In the genomic region with DNA sequence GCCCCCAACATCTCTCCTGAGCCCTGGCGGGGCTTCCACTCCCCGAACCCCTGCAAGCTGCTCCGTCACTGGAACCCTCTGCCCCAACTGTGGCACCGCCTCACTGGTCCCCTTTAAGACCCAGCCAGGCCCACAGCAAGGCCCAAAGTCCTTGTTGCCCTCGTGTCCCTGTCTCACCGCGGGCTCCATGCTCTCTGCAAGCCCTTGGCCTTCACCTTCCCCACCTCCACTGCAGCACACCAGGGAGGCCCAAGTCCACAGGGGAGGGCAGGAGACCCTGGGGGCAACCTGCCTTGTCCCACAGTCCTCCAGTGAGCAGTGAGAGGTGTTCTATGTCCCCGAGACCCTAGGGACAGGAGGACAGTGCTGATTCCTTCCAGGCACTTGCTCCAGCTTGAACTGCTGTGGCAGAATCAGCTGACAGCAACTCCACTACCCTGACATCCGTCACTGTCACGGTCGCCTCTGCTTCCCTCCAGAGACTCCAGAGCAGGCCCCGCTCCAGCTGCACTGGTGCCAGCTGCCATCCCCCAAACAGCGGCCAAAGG, we compare ENCODE assay signal across 17 cellular contexts.
DNase-seq lines count a peak whose midpoint lies in the region; ATAC-seq and TF ChIP-seq lines count a peak whose summit lies in the region.
"Had no signal": no experiment of that assay in that cellular context is flagged by ENCODE, and none has a peak within 500 bp of the region (broad histone marks: within the 10 kb centered on the region; RNA-seq: fewer than 3 reads in every experiment).

No MANE protein-coding gene starts in this region.

- intact Hi-C loops in Caco-2 (cut with micrococcal nuclease; ENCODE audit: unreplicated experiment) = no loop called here

- H3K9me3 ChIP-seq in Caco-2 = no peaks in the 10 kb centered on the region
- no peaks in the 10 kb centered on the region for H3K9me3 ChIP-seq in cardiac muscle cell (ENCODE audit: low read depth)
- no peaks in the 10 kb centered on the region for H3K9me3 ChIP-seq in osteoblast (ENCODE audit: low read depth, low read length)
- H3K9me3 ChIP-seq: thyroid gland had no signal

- H3K79me2 ChIP-seq in osteoblast (ENCODE audit: insufficient read depth, low read length) = no peaks in the 10 kb centered on the region

- H3K4me1 ChIP-seq in Caco-2 = no peaks in the 10 kb centered on the region
- peaks cover 27% of the 10 kb centered on the region for H3K4me1 ChIP-seq in cardiac muscle cell (ENCODE audit: low read depth)
- no peaks in the 10 kb centered on the region for H3K4me1 ChIP-seq in osteoblast (ENCODE audit: insufficient read depth, low read length)

- CTCF ChIA-PET in Caco-2 (lab: Charles Lee) = no interaction called here

- ATAC-seq in HG03175 (IDR thresholded peaks at IDR 0.05; ENCODE audit: unreplicated experiment) (no peak), HG02981 (IDR thresholded peaks at IDR 0.05; ENCODE audit: unreplicated experiment) (no peak)
- ATAC-seq: esophagus mucosa had no signal

- H3K27me3 ChIP-seq in Caco-2 (replicated peaks; ENCODE audit: control insufficient read depth, insufficient read depth, low read length) (no peaks in the 10 kb centered on the region), cardiac muscle cell (no peaks in the 10 kb centered on the region), osteoblast (ENCODE audit: insufficient read depth, low read length) (no peaks in the 10 kb centered on the region)
- H3K27me3 ChIP-seq: thyroid gland had no signal

- no peak overlapping the region for H3K4me2 ChIP-seq in osteoblast (ENCODE audit: insufficient read depth, low read length)

- POLR2A ChIA-PET in Caco-2 (lab: Charles Lee) = no interaction called here

- H3K27me3 Mint-ChIP-seq in Caco-2 (ENCODE audit: insufficient read depth, unreplicated experiment) = no peaks in the 10 kb centered on the region

- no peak overlapping the region for H2AFZ ChIP-seq in osteoblast (ENCODE audit: low read length)

- H3K27ac ChIP-seq in cardiac muscle cell (peak overlapping the region; percentile 79), osteoblast (ENCODE audit: low read depth, low read length) (no peak overlapping the region)
- H3K27ac ChIP-seq: thyroid gland had no signal

- DNase-seq in Caco-2 (no peak), NCI-H2171 (lab: John Stamatoyannopoulos, UW) (peak; percentile 61), cardiac muscle cell (ENCODE audit: low read depth in 1 of 2, low spot score in 1 of 2) (peak in 1 of 2 donors; percentile 30), osteoblast (ENCODE audit: insufficient read length, low spot score, missing footprints) (peak; percentile 81), AG08395 (ENCODE audit: low spot score) (no peak)
- no peak for DNase-seq in stimulated activated CD4-positive, alpha-beta T cell treated with anti-CD3 and anti-CD28 coated beads, Interleukin-4, amount 100 ng/mL, for 24 hours
- DNase-seq: activated CD4-positive, alpha-beta T cell treated with anti-CD3 and anti-CD28 coated beads, Interleukin-2, amount 50 U/mL, for 48 hours; amygdala; IMR-90; kidney; NCI-H446; stimulated activated CD4-positive, alpha-beta T cell treated with anti-CD3 and anti-CD28 coated beads, Interleukin-15, amount 100 ng/mL, for 24 hours; thyroid gland had no signal

- H3K36me3 ChIP-seq in Caco-2 (ENCODE audit: control insufficient read depth, insufficient read depth, low read length) (no peaks in the 10 kb centered on the region; the same call in 1 of the 2 replicates), cardiac muscle cell (peaks cover 15% of the 10 kb centered on the region), osteoblast (ENCODE audit: insufficient read depth, low read length) (peaks cover 49% of the 10 kb centered on the region)

- no TSS peak for BruUV-seq in Caco-2 (replicated peaks; lab: Mats Ljungman, UMichigan)

- TF ChIP-seq CTCF in Caco-2 (IDR thresholded peaks at IDR 0.05; ENCODE audit: insufficient read depth in 1 of 2, low read depth in 1 of 2, low read length in 1 of 2, severe bottlenecking in 1 of 2, unreplicated experiment in 1 of 2) = no peak
- no peak for TF ChIP-seq CTCF in cardiac muscle cell (IDR thresholded peaks at IDR 0.05; ENCODE audit: low read depth, low read length)
- no peak for TF ChIP-seq CTCF in osteoblast (IDR thresholded peaks at IDR 0.05; ENCODE audit: extremely low read depth, low read depth, low read length)

- H3K36me3 Mint-ChIP-seq in Caco-2 (ENCODE audit: insufficient read depth, unreplicated experiment) = peaks cover 47% of the 10 kb centered on the region

- H3K4me1 Mint-ChIP-seq in Caco-2 (ENCODE audit: low read depth, unreplicated experiment) = no peaks in the 10 kb centered on the region

- no peak overlapping the region for H3K4me3 Mint-ChIP-seq in Caco-2 (ENCODE audit: unreplicated experiment)
- H3K4me3 Mint-ChIP-seq: dendritic cell treated with granulocyte-macrophage colony-stimulating factor and Interleukin-4, amounts not matched to agents 40 ng/mL and 50 ng/mL, for 4 days had no signal

- peaks cover 2% of the 10 kb centered on the region for H4K20me1 ChIP-seq in osteoblast (ENCODE audit: insufficient read depth, low read length)

- H3K9me3 Mint-ChIP-seq in Caco-2 (ENCODE audit: unreplicated experiment) = no peaks in the 10 kb centered on the region
- H3K9me3 Mint-ChIP-seq: dendritic cell treated with granulocyte-macrophage colony-stimulating factor and Interleukin-4, amounts not matched to agents 40 ng/mL and 50 ng/mL, for 4 days had no signal

- H3K27ac Mint-ChIP-seq in Caco-2 (ENCODE audit: unreplicated experiment) = peak overlapping the region; percentile 39
- H3K27ac Mint-ChIP-seq: dendritic cell treated with granulocyte-macrophage colony-stimulating factor and Interleukin-4, amounts not matched to agents 40 ng/mL and 50 ng/mL, for 4 days had no signal

- H3K4me3 ChIP-seq in Caco-2 (ENCODE audit: low read depth, low read length) (no peak overlapping the region), cardiac muscle cell (no peak overlapping the region), osteoblast (ENCODE audit: insufficient read depth, low read length) (no peak overlapping the region)
- H3K4me3 ChIP-seq: thyroid gland had no signal

Comparison
In these comparisons a context has a peak if more than half of its experiments do, and no peak if none do; other contexts are left out.
1. DNase-seq: peak in NCI-H2171 (single experiment) and osteoblast (single experiment); none in Caco-2 (0 of 2), stimulated activated CD4-positive, alpha-beta T cell treated with anti-CD3 and anti-CD28 coated beads, Interleukin-4, amount 100 ng/mL, for 24 hours (single experiment) and AG08395 (single experiment).